Comparison of ENCODE assay signal across 8 cellular contexts in the genomic region with DNA sequence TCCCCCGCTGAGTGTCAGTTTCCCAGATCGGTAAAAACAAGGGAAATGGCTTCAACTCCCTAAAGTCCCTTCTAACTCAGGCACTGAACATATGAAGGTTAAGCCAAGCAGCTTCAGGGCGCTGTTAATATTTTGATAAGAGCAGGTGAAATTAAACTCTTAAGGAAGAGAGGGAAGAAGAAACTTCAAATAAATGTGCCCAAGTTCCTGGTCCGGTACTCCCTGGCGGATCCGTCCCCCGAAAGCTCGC. TPM values are rescaled to one million over a fixed set of nuclear protein-coding genes. Genes with fewer than 3 reads are reported as not detected.
DNase-seq lines count a peak whose midpoint lies in the region; TF ChIP-seq lines count a peak whose summit lies in the region.

No MANE protein-coding gene starts in this region.

- H3F3A ChIP-seq in DOHH2 (ENCODE audit: control insufficient read depth, insufficient read depth) = no peaks in the 10 kb centered on the region

- H4K20me1 ChIP-seq in DOHH2 (ENCODE audit: control insufficient read depth, insufficient read depth, low read depth, low read length) = no peaks in the 10 kb centered on the region

- H3K9ac ChIP-seq in parathyroid adenoma = no peak overlapping the region

- TF ChIP-seq CTCF in DOHH2 (IDR thresholded peaks at IDR 0.05; ENCODE audit: low read depth, low read length, poor library complexity, severe bottlenecking) = no peak
- TF ChIP-seq CTCF in fibroblast of mammary gland (conservative IDR thresholded peaks at IDR 0.05; ENCODE audit: control insufficient read depth, insufficient read depth, low read depth, low read length) = no peak
- TF ChIP-seq CTCF in parathyroid adenoma (IDR thresholded peaks at IDR 0.05) = no peak

- H3K79me2 ChIP-seq in DOHH2 (ENCODE audit: control insufficient read depth, low read length) (no peaks in the 10 kb centered on the region), parathyroid adenoma (no peaks in the 10 kb centered on the region)

- H3K36me3 ChIP-seq in DOHH2 (ENCODE audit: control insufficient read depth, low read length) (no peaks in the 10 kb centered on the region), SJSA1 (no peaks in the 10 kb centered on the region), parathyroid adenoma (ENCODE audit: control insufficient read depth, insufficient read depth, low read length) (no peaks in the 10 kb centered on the region)

- H2AFZ ChIP-seq in parathyroid adenoma = peak overlapping the region; percentile 77

- H3K4me1 ChIP-seq in DOHH2 (ENCODE audit: control insufficient read depth, low read length) (peaks cover 25% of the 10 kb centered on the region), SJSA1 (replicated peaks) (peaks cover 29% of the 10 kb centered on the region), parathyroid adenoma (peaks cover 8% of the 10 kb centered on the region)

- H3K9me3 ChIP-seq in DOHH2 (ENCODE audit: control insufficient read depth, insufficient read depth, low read length) (no peaks in the 10 kb centered on the region), SJSA1 (replicated peaks) (no peaks in the 10 kb centered on the region), parathyroid adenoma (ENCODE audit: control insufficient read depth, low read length) (no peaks in the 10 kb centered on the region)

- H3K4me3 ChIP-seq in DOHH2 (ENCODE audit: low read length) (peak overlapping the region; percentile 75), SJSA1 (peak overlapping the region; percentile 53), fibroblast of mammary gland (ENCODE audit: control insufficient read depth, low read depth, low read length) (peak overlapping the region; percentile 61), parathyroid adenoma (ENCODE audit: low read depth, low read length) (peak overlapping the region; percentile 66)

- H3K27ac ChIP-seq in DOHH2 (ENCODE audit: low read depth, low read length) = no peak overlapping the region
- no peak overlapping the region for H3K27ac ChIP-seq in SJSA1
- H3K27ac ChIP-seq in parathyroid adenoma = no peak overlapping the region

- peak overlapping the region; percentile 87 for H3K4me2 ChIP-seq in DOHH2 (ENCODE audit: low read length)
- peak overlapping the region; percentile 75 for H3K4me2 ChIP-seq in parathyroid adenoma (ENCODE audit: low read length)

- peaks cover 43% of the 10 kb centered on the region for H3K27me3 ChIP-seq in DOHH2 (ENCODE audit: control insufficient read depth, low read length)
- no peaks in the 10 kb centered on the region for H3K27me3 ChIP-seq in SJSA1 (replicated peaks)
- H3K27me3 ChIP-seq in parathyroid adenoma (ENCODE audit: control insufficient read depth, insufficient read depth, low read length) = no peaks in the 10 kb centered on the region

- DNase-seq in SJSA1 (ENCODE audit: low read depth in 1 of 2, low spot score in 2 of 2) (no peak), fibroblast of mammary gland (ENCODE audit: low read depth) (no peak), NCI-H187 (lab: John Stamatoyannopoulos, UW) (no peak), GM19238 (ENCODE audit: insufficient read length, low spot score) (no peak), NCI-H510A (lab: John Stamatoyannopoulos, UW) (no peak), activated gamma-delta T cell treated with Interleukin-2 at 50 U/mL for 16 hours (no peak)

- H3K9me2 ChIP-seq in DOHH2 (replicated peaks; ENCODE audit: control insufficient read depth, low read length) = no peaks in the 10 kb centered on the region

RNA-seq across cellular contexts. Expression of gene TRABD2A, which starts 0.6 kb away (rescaled TPM):
- 11.8 and 18.3 TPM in 2 replicates for total RNA-seq in SJSA1 (2014; rRNA removed; shearing (Covaris generic))

RNA-seq across cellular contexts. Expression of gene TMSB10, which starts 25.1 kb away (rescaled TPM):
- total RNA-seq in SJSA1 (2014; rRNA removed; shearing (Covaris generic)) = 10,548 and 13,048 TPM in 2 replicates
